ENCODE assay signal across 9 cellular contexts in genomic region chr4:24622435-24622834, GRCh38.
"Had no signal": no experiment of that assay in that cellular context is flagged by ENCODE, and none has a peak within 500 bp of the region (broad histone marks: within the 10 kb centered on the region; RNA-seq: fewer than 3 reads in every experiment).

No MANE protein-coding gene starts in this region.

- H3K4me3 ChIP-seq: GM23248, HAP-1, K562 had no signal

- ATAC-seq: HCT116, K562 had no signal

- H3K4me3 Mint-ChIP-seq: HFFc6 had no signal

- DNase-seq: GM23248, H7, HFFc6, IMR-90, KG1 had no signal

- H3K9ac ChIP-seq: GM23248 had no signal

- H2AFZ ChIP-seq: GM23248 had no signal

- FAIRE-seq: HTR-8/SVneo, K562 had no signal

- H3K9me3 ChIP-seq: HAP-1 had no signal

- H3K36me3 ChIP-seq: HAP-1 had no signal

- H3K27ac Mint-ChIP-seq: HFFc6 had no signal

- H3K27ac ChIP-seq: GM23248 had no signal
